Comparison of ENCODE assay signal across 20 cellular contexts in genomic region chr22:35844886-35845285, GRCh38.
"Had no signal": no experiment of that assay in that cellular context is flagged by ENCODE, and none has a peak within 500 bp of the region (broad histone marks: within the 10 kb centered on the region; RNA-seq: fewer than 3 reads in every experiment).

No MANE protein-coding gene starts in this region.

- H3K27ac ChIP-seq: dorsolateral prefrontal cortex, ovary, skin epidermis, spleen, testis, tibial artery, upper lobe of left lung had no signal

- H3K9me3 Mint-ChIP-seq: memory B cell; naive thymus-derived CD4-positive, alpha-beta T cell; stimulated activated memory B cell treated with anti-CD40 and anti-IgM and Interleukin-4, amounts not matched to agents 10 μg/mL and 1 μg/mL and 100 μg/mL, for 72 hours had no signal

- H3K4me3 ChIP-seq: dorsolateral prefrontal cortex, lung, ovary, skin epidermis, spleen, testis, tibial artery, upper lobe of left lung had no signal

- H3K36me3 Mint-ChIP-seq: memory B cell; naive thymus-derived CD4-positive, alpha-beta T cell; stimulated activated memory B cell treated with anti-CD40 and anti-IgM and Interleukin-4, amounts not matched to agents 10 μg/mL and 1 μg/mL and 100 μg/mL, for 72 hours had no signal

- H3K9me3 ChIP-seq: ovary, spleen, testis, tibial artery, upper lobe of left lung had no signal

- DNase-seq: cerebellar nuclear complex; dorsolateral prefrontal cortex; effector CD4-positive, alpha-beta T cell; naive thymus-derived CD4-positive, alpha-beta T cell; occipital lobe; ovary; posterior cingulate gyrus; spleen; stimulated activated CD4-positive, alpha-beta T cell treated with anti-CD3 and anti-CD28 coated beads, Interleukin-4, amount 100 ng/mL, for 4 hours; stimulated activated naive CD8-positive, alpha-beta T cell treated with anti-CD3 and anti-CD28 coated beads, Interleukin-15, Interleukin-2, amounts not matched to agents 100 U/mL and 50 U/mL, for 24 hours; substantia nigra; testis; tibial artery; upper lobe of left lung had no signal

- H3K4me3 Mint-ChIP-seq: memory B cell; naive thymus-derived CD4-positive, alpha-beta T cell; stimulated activated memory B cell treated with anti-CD40 and anti-IgM and Interleukin-4, amounts not matched to agents 10 μg/mL and 1 μg/mL and 100 μg/mL, for 72 hours had no signal

- ATAC-seq: left lobe of liver; naive thymus-derived CD4-positive, alpha-beta T cell; sciatic nerve; stimulated activated memory B cell treated with anti-CD40 and anti-IgM and Interleukin-4, amounts not matched to agents 10 μg/mL and 1 μg/mL and 100 μg/mL, for 72 hours; stimulated activated naive CD8-positive, alpha-beta T cell treated with anti-CD3 and anti-CD28 coated beads, Interleukin-15, Interleukin-2, amounts not matched to agents 100 U/mL and 50 U/mL, for 24 hours had no signal

- H3K36me3 ChIP-seq: ovary, spleen, tibial artery, upper lobe of left lung had no signal

- H3K27ac Mint-ChIP-seq: memory B cell; naive thymus-derived CD4-positive, alpha-beta T cell; stimulated activated memory B cell treated with anti-CD40 and anti-IgM and Interleukin-4, amounts not matched to agents 10 μg/mL and 1 μg/mL and 100 μg/mL, for 72 hours had no signal

- H3K4me1 ChIP-seq: testis had no signal

- H3K27me3 ChIP-seq: dorsolateral prefrontal cortex, ovary, testis, tibial artery, upper lobe of left lung had no signal
